Comparison of ENCODE assay signal across 2 cellular contexts in genomic region chr5:151741678-151742423, GRCh38.
TF ChIP-seq lines count a peak whose summit lies in the region.

No MANE protein-coding gene starts in this region.

TF ChIP-seq in IMR-90, 13 proteins besides CTCF, POLR2A, EP300 and RAD21:
- no peak for TF ChIP-seq CHD1 (IDR thresholded peaks at IDR 0.05; ENCODE audit: low read depth, low read length)
- TF ChIP-seq CEBPB (IDR thresholded peaks at IDR 0.05; ENCODE audit: low read depth, low read length), result peak; percentile 71
- TF ChIP-seq USF2 (IDR thresholded peaks at IDR 0.05; ENCODE audit: low read depth, low read length), result no peak
- TF ChIP-seq MAZ (IDR thresholded peaks at IDR 0.05; ENCODE audit: borderline replicate concordance, low read depth, low read length), result no peak
- TF ChIP-seq ELK1 (IDR thresholded peaks at IDR 0.05; ENCODE audit: borderline replicate concordance, low read depth, low read length), result no peak
- no peak for TF ChIP-seq MAFK (IDR thresholded peaks at IDR 0.05; ENCODE audit: low read depth, low read length)

TF ChIP-seq in HepG2, 621 proteins besides CTCF, POLR2A, EP300 and RAD21:
- TF ChIP-seq RXRB (CRISPR knock-in tag; IDR thresholded peaks at IDR 0.05; ENCODE audit: borderline replicate concordance) (no peak), JUNB (CRISPR knock-in tag; IDR thresholded peaks at IDR 0.05; ENCODE audit: borderline replicate concordance) (no peak), NFYB (CRISPR knock-in tag; IDR thresholded peaks at IDR 0.05) (no peak), ZBTB44 (CRISPR knock-in tag; IDR thresholded peaks at IDR 0.05) (no peak), ZNF543 (CRISPR knock-in tag; IDR thresholded peaks at IDR 0.05) (no peak), ELF1 (CRISPR knock-in tag; IDR thresholded peaks at IDR 0.05) (no peak), PPARG (CRISPR knock-in tag; conservative IDR thresholded peaks at IDR 0.05) (no peak)
TF ChIP-seq in HepG2: peak in this region for 0.
